27 cellular contexts compared by ENCODE assay signal in the genomic region with DNA sequence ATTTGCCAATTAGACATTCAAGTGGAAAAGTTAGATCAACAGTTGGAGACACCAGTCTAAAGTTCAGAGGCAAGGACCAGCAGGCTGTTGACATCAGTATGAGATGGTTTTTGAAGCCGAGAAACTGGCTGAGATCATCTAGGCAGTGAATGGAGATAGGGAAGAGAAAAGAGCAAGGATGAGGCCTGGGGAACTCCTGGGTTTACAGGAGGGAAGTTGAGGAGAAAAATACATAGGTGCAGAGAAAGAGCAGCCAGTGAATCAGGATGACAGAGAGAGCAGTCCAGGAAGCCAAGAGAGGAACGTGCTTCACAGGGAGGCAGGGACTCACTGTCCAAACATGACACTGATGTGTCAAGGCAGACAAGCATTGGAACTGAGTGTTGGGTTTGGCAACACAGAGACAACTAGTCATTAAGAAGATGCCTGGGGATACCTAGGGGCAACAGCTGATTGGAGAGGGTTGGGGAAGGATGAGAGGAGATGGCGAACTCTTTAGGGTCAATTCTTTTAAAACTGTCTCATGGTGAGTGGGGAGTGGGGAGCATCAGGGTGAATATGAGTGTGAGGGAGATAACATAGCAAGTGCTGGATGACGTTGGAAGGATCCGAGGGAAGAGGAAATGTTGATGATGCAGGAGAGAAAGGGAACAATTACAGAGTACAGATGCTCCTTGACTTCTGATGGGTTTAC. TPM values are rescaled to one million over a fixed set of nuclear protein-coding genes. Genes with fewer than 3 reads are reported as not detected.
"Had no signal": no experiment of that assay in that cellular context is flagged by ENCODE, and none has a peak within 500 bp of the region (broad histone marks: within the 10 kb centered on the region; RNA-seq: fewer than 3 reads in every experiment).

No MANE protein-coding gene starts in this region.

- H3K36me3 Mint-ChIP-seq: activated naive CD4-positive, alpha-beta T cell treated with anti-CD3 and anti-CD28 coated beads, Interleukin-2, amount 50 U/mL, for 24 hours had no signal

- H3K27me3 ChIP-seq: brain microvascular endothelial cell, colonic mucosa, dorsolateral prefrontal cortex, esophagus muscularis mucosa, testis, upper lobe of left lung had no signal

- H3K4me1 Mint-ChIP-seq: activated naive CD4-positive, alpha-beta T cell treated with anti-CD3 and anti-CD28 coated beads, Interleukin-2, amount 50 U/mL, for 24 hours; nephron had no signal

- DNase-seq: activated CD4-positive, alpha-beta T cell treated with anti-CD3 and anti-CD28 coated beads for 1 hour; activated gamma-delta T cell treated with Interleukin-2 at 50 U/mL for 16 hours; activated T-cell treated with anti-CD3 and anti-CD28 coated beads, Interleukin-2, amount 50 U/mL, for 1 hour; aorta; brain microvascular endothelial cell; colonic mucosa; effector memory CD8-positive, alpha-beta T cell; hippocampal formation; kidney glomerular epithelial cell; left ventricle myocardium inferior; mammary epithelial cell; occipital lobe; posterior cingulate gyrus; stimulated activated CD4-positive, alpha-beta T cell treated with anti-CD3 and anti-CD28 coated beads, Interleukin-4, amount 100 ng/mL, for 1 hour; stimulated activated naive CD4-positive, alpha-beta T cell; SW 1271; testis; upper lobe of left lung; WERI-Rb-1 had no signal

- H3K9me3 Mint-ChIP-seq: activated naive CD4-positive, alpha-beta T cell treated with anti-CD3 and anti-CD28 coated beads, Interleukin-2, amount 50 U/mL, for 24 hours; effector memory CD8-positive, alpha-beta T cell; nephron had no signal

- ATAC-seq: effector memory CD8-positive, alpha-beta T cell had no signal

- H3K4me3 Mint-ChIP-seq: activated naive CD4-positive, alpha-beta T cell treated with anti-CD3 and anti-CD28 coated beads, Interleukin-2, amount 50 U/mL, for 24 hours; effector memory CD8-positive, alpha-beta T cell; nephron had no signal

- H3K9me3 ChIP-seq: colonic mucosa, esophagus muscularis mucosa, left ventricle myocardium inferior, testis, upper lobe of left lung had no signal

- H3K4me1 ChIP-seq: colonic mucosa, left ventricle myocardium inferior, testis, upper lobe of left lung had no signal

- FAIRE-seq: endothelial cell of umbilical vein, frontal cortex had no signal

- H3K27ac ChIP-seq: brain microvascular endothelial cell, colonic mucosa, dorsolateral prefrontal cortex, esophagus muscularis mucosa, left ventricle myocardium inferior, testis, upper lobe of left lung, WERI-Rb-1 had no signal

- H3K27ac Mint-ChIP-seq: activated naive CD4-positive, alpha-beta T cell treated with anti-CD3 and anti-CD28 coated beads, Interleukin-2, amount 50 U/mL, for 24 hours; effector memory CD8-positive, alpha-beta T cell; nephron had no signal

- H3K4me3 ChIP-seq: colonic mucosa, dorsolateral prefrontal cortex, esophagus muscularis mucosa, left ventricle myocardium inferior, testis, upper lobe of left lung had no signal

- H3K36me3 ChIP-seq: brain microvascular endothelial cell, colonic mucosa, esophagus muscularis mucosa, left ventricle myocardium inferior, upper lobe of left lung, WERI-Rb-1 had no signal

RNA-seq across cellular contexts. Expression of gene SALL4, which starts 13.2 kb away (rescaled TPM):
- total RNA-seq: esophagus muscularis mucosa, mononuclear cell, myocyte had no signal
- polyA plus RNA-seq: mammary epithelial cell had no signal
